In genomic region chr20:53580376-53581111, GRCh38 we compare ENCODE assay signal across 10 cellular contexts. TPM values are rescaled to one million over a fixed set of nuclear protein-coding genes. Genes with fewer than 3 reads are reported as not detected.
DNase-seq lines count a peak whose midpoint lies in the region; TF ChIP-seq lines count a peak whose summit lies in the region.
"Had no signal": no experiment of that assay in that cellular context is flagged by ENCODE, and none has a peak within 500 bp of the region (broad histone marks: within the 10 kb centered on the region; RNA-seq: fewer than 3 reads in every experiment).

No MANE protein-coding gene starts in this region.

- POLR2A ChIA-PET in HEK293T (lab: Yijun Ruan, JAX): no interaction called here

- peak overlapping the region; percentile 54 for H3K4me2 ChIP-seq in DOHH2 (ENCODE audit: low read length)
- H3K4me2 ChIP-seq in OCI-LY1 (ENCODE audit: low read length): peak overlapping the region; percentile 77

- H3K36me3 ChIP-seq in DOHH2 (ENCODE audit: control insufficient read depth, low read length) (peaks cover 77% of the 10 kb centered on the region), OCI-LY1 (ENCODE audit: insufficient read depth, low read length) (peaks cover 74% of the 10 kb centered on the region)

- peak overlapping the region; percentile 30 for H3K9ac ChIP-seq in OCI-LY1 (ENCODE audit: low read length)

- DNase-seq in endothelial cell (ENCODE audit: low spot score) (no peak), posterior vena cava (ENCODE audit: low spot score) (peak; percentile 20), kidney glomerular epithelial cell (lab: John Stamatoyannopoulos, UW) (no peak), HEK293T (ENCODE audit: extremely low spot score) (no peak), NCI-H2029 (lab: John Stamatoyannopoulos, UW) (no peak), anterior cingulate cortex (lab: John Stamatoyannopoulos, UW) (no peak)
- DNase-seq: effector CD8-positive, alpha-beta T cell; OCI-M1 had no signal

- H3K79me2 ChIP-seq in DOHH2 (ENCODE audit: control insufficient read depth, low read length) (peaks cover 100% of the 10 kb centered on the region), OCI-LY1 (ENCODE audit: insufficient read depth, low read length) (peaks cover 100% of the 10 kb centered on the region)

- H3K27ac ChIP-seq in DOHH2 (ENCODE audit: low read depth, low read length) (peak overlapping the region; percentile 43; the same call in 1 of the 2 replicates), OCI-LY1 (ENCODE audit: low read depth, low read length, poor library complexity, severe bottlenecking) (peak overlapping the region; percentile 81)

- H3K9me2 ChIP-seq in DOHH2 (replicated peaks; ENCODE audit: control insufficient read depth, low read length) (no peaks in the 10 kb centered on the region), OCI-LY1 (ENCODE audit: low read depth, low read length) (no peaks in the 10 kb centered on the region)

- no peak overlapping the region for H2AFZ ChIP-seq in OCI-LY1 (ENCODE audit: low read length)

- H3F3A ChIP-seq in DOHH2 (ENCODE audit: control insufficient read depth, insufficient read depth) (peaks cover 28% of the 10 kb centered on the region), OCI-LY1 (ENCODE audit: insufficient read depth, low read length) (no peaks in the 10 kb centered on the region)

- CTCF ChIA-PET in HEK293T (lab: Yijun Ruan, JAX): interaction anchor here (0.5 to 1.9 kb wide), 6 partner anchors 11 to 360 kb away, joined by 3 to 9 read pairs (median 3); no protein-coding TSS in a partner anchor

- H3K4me3 Mint-ChIP-seq in endothelial cell (ENCODE audit: unreplicated experiment): no peak overlapping the region

- intact Hi-C loops in posterior vena cava (cut with DNase I): loop anchor here in 1 of 2 donors (2.0 kb wide), 1 partner anchor 334 kb away; no protein-coding TSS in a partner anchor

- peak overlapping the region; percentile 34 for H3K27ac Mint-ChIP-seq in endothelial cell (ENCODE audit: unreplicated experiment)

- H3K36me3 Mint-ChIP-seq in endothelial cell (ENCODE audit: low read depth, unreplicated experiment): peaks cover 37% of the 10 kb centered on the region

- H3K9me3 ChIP-seq in DOHH2 (ENCODE audit: control insufficient read depth, insufficient read depth, low read length) (no peaks in the 10 kb centered on the region), OCI-LY1 (ENCODE audit: low read length) (no peaks in the 10 kb centered on the region)

- peak overlapping the region; percentile 41 for H3K4me3 ChIP-seq in DOHH2 (ENCODE audit: low read length)
- H3K4me3 ChIP-seq in OCI-LY1 (ENCODE audit: low read depth, low read length, poor library complexity, severe bottlenecking): peak overlapping the region; percentile 45

- H3K27me3 Mint-ChIP-seq in endothelial cell (ENCODE audit: unreplicated experiment): no peaks in the 10 kb centered on the region

- no peak for TF ChIP-seq CTCF in DOHH2 (IDR thresholded peaks at IDR 0.05; ENCODE audit: low read depth, low read length, poor library complexity, severe bottlenecking)
- TF ChIP-seq CTCF in OCI-LY1 (IDR thresholded peaks at IDR 0.05; ENCODE audit: low read length): peak; percentile 7; the same call in 1 of the 2 replicates
- no peak for TF ChIP-seq CTCF in endothelial cell (IDR thresholded peaks at IDR 0.05; ENCODE audit: unreplicated experiment)

- H3K4me1 ChIP-seq in DOHH2 (ENCODE audit: control insufficient read depth, low read length) (peaks cover 67% of the 10 kb centered on the region), OCI-LY1 (ENCODE audit: insufficient read depth, low read length, severe bottlenecking) (peaks cover 79% of the 10 kb centered on the region)

- H3K9me3 Mint-ChIP-seq in endothelial cell (ENCODE audit: unreplicated experiment): no peaks in the 10 kb centered on the region

- peaks cover 42% of the 10 kb centered on the region for H3K4me1 Mint-ChIP-seq in endothelial cell (ENCODE audit: unreplicated experiment)

- peaks cover 16% of the 10 kb centered on the region for H4K20me1 ChIP-seq in DOHH2 (ENCODE audit: control insufficient read depth, insufficient read depth, low read depth, low read length)
- no peaks in the 10 kb centered on the region; the same call in 1 of the 2 replicates for H4K20me1 ChIP-seq in OCI-LY1 (ENCODE audit: insufficient read depth, low read length)

- H3K27me3 ChIP-seq in DOHH2 (ENCODE audit: control insufficient read depth, low read length): no peaks in the 10 kb centered on the region
- no peaks in the 10 kb centered on the region for H3K27me3 ChIP-seq in OCI-LY1 (ENCODE audit: insufficient read depth, low read length)

TF ChIP-seq in HEK293T, 16 proteins besides CTCF, POLR2A, EP300 and RAD21:
- no peak for TF ChIP-seq ZNF384 (IDR thresholded peaks at IDR 0.05)
- TF ChIP-seq SUZ12 (IDR thresholded peaks at IDR 0.05): no peak
- TF ChIP-seq L3MBTL2 (conservative IDR thresholded peaks at IDR 0.05): no peak
- TF ChIP-seq NFRKB (IDR thresholded peaks at IDR 0.05): no peak
- TF ChIP-seq CTBP1 (IDR thresholded peaks at IDR 0.05; ENCODE audit: borderline replicate concordance): no peak
- TF ChIP-seq LEF1 (IDR thresholded peaks at IDR 0.05; ENCODE audit: borderline replicate concordance): no peak
- no peak for TF ChIP-seq PKNOX1 (IDR thresholded peaks at IDR 0.05)
- no peak for TF ChIP-seq SP1 (IDR thresholded peaks at IDR 0.05)
- TF ChIP-seq ELF4 (IDR thresholded peaks at IDR 0.05): no peak
- no peak for TF ChIP-seq BHLHE40 (IDR thresholded peaks at IDR 0.05; ENCODE audit: borderline replicate concordance)
- TF ChIP-seq FOXK2 (IDR thresholded peaks at IDR 0.05): no peak

RNA-seq across cellular contexts. Expression of gene ZNF217, which starts 13.1 kb away (rescaled TPM):
- total RNA-seq in endothelial cell (ENCODE audit: unreplicated experiment) (76.7 TPM), posterior vena cava (10 to 100 TPM; 18.4 to 22.7 TPM)
